1 cellular context compared by ENCODE assay signal in genomic region chr3:49021213-49021812, GRCh38.
TF ChIP-seq lines count a peak whose summit lies in the region.

No MANE protein-coding gene starts in this region.

TF ChIP-seq in K562, 482 proteins besides CTCF, POLR2A, EP300 and RAD21 (continued from another document and continues in another):
- peak; percentile 57; the same call in 1 of the 2 replicates for TF ChIP-seq ZBTB49 (CRISPR knock-in tag; IDR thresholded peaks at IDR 0.05; ENCODE audit: borderline replicate concordance)
- TF ChIP-seq ZNF717 (CRISPR knock-in tag; IDR thresholded peaks at IDR 0.05), result no peak
- peak; percentile 79 for TF ChIP-seq KLF16 (IDR thresholded peaks at IDR 0.05)
- no peak for TF ChIP-seq JUNB (CRISPR knock-in tag; conservative IDR thresholded peaks at IDR 0.05)
- TF ChIP-seq SPI1 (IDR thresholded peaks at IDR 0.05; ENCODE audit: borderline replicate concordance, low read depth, low read length), result no peak; the same call in 1 of the 2 replicates
- peak; percentile 61; the same call in 1 of the 2 replicates for TF ChIP-seq ETS1 (conservative IDR thresholded peaks at IDR 0.05; ENCODE audit: control insufficient read depth, low read depth, low read length)
- TF ChIP-seq ZNF12 (CRISPR knock-in tag; IDR thresholded peaks at IDR 0.05), result no peak
- no peak for TF ChIP-seq NFE2 (IDR thresholded peaks at IDR 0.05; ENCODE audit: low read depth)
- TF ChIP-seq ZNF318 (IDR thresholded peaks at IDR 0.05; ENCODE audit: borderline replicate concordance in 1 of 2, low read depth in 1 of 2), result 0 out of 4 replicates have a peak, but pooled peaks of 1 of the 2 experiments have one; percentile 39
- TF ChIP-seq ZBTB12 (CRISPR knock-in tag; IDR thresholded peaks at IDR 0.05), result 0 out of 2 replicates have a peak, but pooled peaks have one; percentile 9
- no peak for TF ChIP-seq POU5F1 (IDR thresholded peaks at IDR 0.05; ENCODE audit: borderline replicate concordance, low read depth, low read length, partially characterized antibody)
- 0 out of 2 replicates have a peak, but pooled peaks have one; percentile 32 for TF ChIP-seq CGGBP1 (CRISPR knock-in tag; IDR thresholded peaks at IDR 0.05)
- TF ChIP-seq EWSR1 (IDR thresholded peaks at IDR 0.05; ENCODE audit: borderline replicate concordance, low read depth, partially characterized antibody), result no peak
- peak; percentile 50; the same call in 1 of the 2 replicates for TF ChIP-seq HBP1 (CRISPR knock-in tag; IDR thresholded peaks at IDR 0.05)
- no peak for TF ChIP-seq USF2 (CRISPR knock-in tag; IDR thresholded peaks at IDR 0.05)
- no peak for TF ChIP-seq XRCC5 (IDR thresholded peaks at IDR 0.05; ENCODE audit: low read depth, low read length)
- no peak for TF ChIP-seq ZNF41 (CRISPR knock-in tag; conservative IDR thresholded peaks at IDR 0.05)
- TF ChIP-seq NFRKB (IDR thresholded peaks at IDR 0.05; ENCODE audit: low read depth), result peak; percentile 40; the same call in 1 of the 2 replicates
- TF ChIP-seq GTF2A2 (tag; IDR thresholded peaks at IDR 0.05), result peak; percentile 70; the same call in 1 of the 2 replicates
- TF ChIP-seq POLR2G (IDR thresholded peaks at IDR 0.05; ENCODE audit: low read depth, low read length), result peak; percentile 98
- TF ChIP-seq JUN (IDR thresholded peaks at IDR 0.05; ENCODE audit: borderline replicate concordance, low read depth, low read length), result no peak
- no peak for TF ChIP-seq JUN (CRISPR knock-in tag; IDR thresholded peaks at IDR 0.05; ENCODE audit: borderline replicate concordance)
- TF ChIP-seq GTF2E2 (tag; IDR thresholded peaks at IDR 0.05), result peak; percentile 87; the same call in 1 of the 2 replicates
- TF ChIP-seq HDAC1 (IDR thresholded peaks at IDR 0.05), result peak in 1 of 2 experiments; percentile 54; a peak in 2 of 4 replicates
- peak; percentile 43 for TF ChIP-seq L3MBTL2 (IDR thresholded peaks at IDR 0.05)
- no peak for TF ChIP-seq SP2 (IDR thresholded peaks at IDR 0.05; ENCODE audit: extremely low read depth, low read depth, low read length, poor library complexity, severe bottlenecking)
- TF ChIP-seq ZNF224 (CRISPR knock-in tag; IDR thresholded peaks at IDR 0.05), result no peak
- peak; percentile 55; the same call in 1 of the 2 replicates for TF ChIP-seq CHD2 (IDR thresholded peaks at IDR 0.05; ENCODE audit: low read depth, low read length)
- TF ChIP-seq SAP30 (IDR thresholded peaks at IDR 0.05; ENCODE audit: borderline replicate concordance, insufficient read depth, low read depth, low read length, poor library complexity, severe bottlenecking), result peak; percentile 54
- TF ChIP-seq HDAC8 (tag; IDR thresholded peaks at IDR 0.05), result no peak
- no peak for TF ChIP-seq CC2D1A (IDR thresholded peaks at IDR 0.05)
- TF ChIP-seq FOSL1 (tag; conservative IDR thresholded peaks at IDR 0.05), result peak; percentile 15; the same call in 1 of the 2 replicates
- peak in 1 of 2 experiments; percentile 66 for TF ChIP-seq AFF1 (IDR thresholded peaks at IDR 0.05; ENCODE audit: low read depth in 1 of 2, partially characterized antibody in 2 of 2)
- TF ChIP-seq SLC30A9 (CRISPR knock-in tag; IDR thresholded peaks at IDR 0.05), result no peak
- no peak for TF ChIP-seq HINFP (tag; conservative IDR thresholded peaks at IDR 0.05; ENCODE audit: low read depth)
